ENCODE assay signal across 24 cellular contexts in the genomic region with DNA sequence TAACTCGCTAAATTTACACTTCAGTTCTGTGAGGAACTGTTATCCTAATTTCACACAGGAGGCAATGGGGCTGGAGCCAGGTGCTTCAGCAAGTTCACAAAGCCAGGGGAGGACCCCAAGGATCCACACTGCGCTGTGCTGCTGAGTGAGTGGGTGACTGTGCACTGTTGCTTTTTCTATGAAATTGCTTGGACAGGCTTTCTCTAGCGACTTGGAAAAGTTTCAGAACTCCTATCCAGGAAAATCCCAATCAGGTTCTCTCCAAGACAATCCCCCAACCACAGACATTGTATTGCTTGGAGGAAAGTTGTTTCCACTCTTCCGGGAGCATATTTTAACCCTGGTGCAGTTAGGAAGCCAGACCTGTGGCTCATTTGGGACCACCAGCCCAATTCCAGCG.
DNase-seq lines count a peak whose midpoint lies in the region; ATAC-seq, FAIRE-seq and TF ChIP-seq lines count a peak whose summit lies in the region.
"Had no signal": no experiment of that assay in that cellular context is flagged by ENCODE, and none has a peak within 500 bp of the region (broad histone marks: within the 10 kb centered on the region; RNA-seq: fewer than 3 reads in every experiment).

No MANE protein-coding gene starts in this region.

- peak overlapping the region in 6 of 11 experiments; percentile 14 to 50 (median 20); a peak in 10 of 22 replicates for H3K4me2 ChIP-seq in BLaER1 treated with 17β-estradiol and CSF1 and Interleukin-3, amounts not matched to agents 10 nM and 100 nM
- H3K4me2 ChIP-seq in osteoblast (ENCODE audit: insufficient read depth, low read length): peak overlapping the region; percentile 57

- H3K9me3 Mint-ChIP-seq in endodermal cell: peaks cover 5% of the 10 kb centered on the region

- no peak overlapping the region for H3K4me3 ChIP-seq in BLaER1 treated with 17β-estradiol and CSF1 and Interleukin-3, amounts not matched to agents 10 nM and 100 nM
- H3K4me3 ChIP-seq in endodermal cell (ENCODE audit: low read length): no peak overlapping the region
- H3K4me3 ChIP-seq in osteoblast (ENCODE audit: insufficient read depth, low read length): no peak overlapping the region
- H3K4me3 ChIP-seq: pancreas, right atrium auricular region had no signal

- no peak overlapping the region for H3K27ac ChIP-seq in BLaER1 treated with 17β-estradiol and CSF1 and Interleukin-3, amounts not matched to agents 10 nM and 100 nM
- H3K27ac ChIP-seq in endodermal cell (ENCODE audit: low read depth, low read length): no peak overlapping the region
- peak overlapping the region; percentile 10 for H3K27ac ChIP-seq in osteoblast (ENCODE audit: low read depth, low read length)
- H3K27ac ChIP-seq: pancreas, right atrium auricular region had no signal

- 94 to 100% methylated on average over 4 to 5 of the region's 5 CpGs for WGBS in endodermal cell (ENCODE audit: insufficient coverage in 1 of 2, insufficient read length in 1 of 2), 2 experiments

- H3K4me3 Mint-ChIP-seq in endodermal cell: no peak overlapping the region
- H3K4me3 Mint-ChIP-seq: activated CD8-positive, alpha-beta T cell treated with anti-CD3 and anti-CD28 coated beads, Interleukin-2, amount 10 ng/mL, durations not matched to agents 7 days and 5 days; activated T-helper 1 cell treated with anti-CD3 and anti-CD28 coated beads, Interleukin-12 subunit alpha, Interleukin-12 subunit beta, Interleukin-2, Interleukin-4 antibody, amounts not matched to agents 30 ng/mL and 10 ng/mL and 1 ng/mL, durations not matched to agents 14 hours and 24 hours and 36 hours; CD4-positive, CD25-positive, alpha-beta regulatory T cell; natural killer cell treated with Interleukin-12 subunit alpha and Interleukin-12 subunit beta and Interleukin-15 and Interleukin-18, amount 100 ng/mL, for 72 hours had no signal

- ATAC-seq in GM21360 (IDR thresholded peaks at IDR 0.05; ENCODE audit: unreplicated experiment): no peak
- ATAC-seq: activated CD8-positive, alpha-beta T cell treated with anti-CD3 and anti-CD28 coated beads, Interleukin-2, amount 10 ng/mL, durations not matched to agents 7 days and 5 days; esophagus mucosa; HCT116; pancreas; Right ventricle myocardium inferior had no signal

- H3K27me3 Mint-ChIP-seq in endodermal cell (ENCODE audit: insufficient read depth): peaks cover 24% of the 10 kb centered on the region

- peaks cover 4% of the 10 kb centered on the region for H3K4me1 Mint-ChIP-seq in endodermal cell
- H3K4me1 Mint-ChIP-seq: CD4-positive, CD25-positive, alpha-beta regulatory T cell had no signal

- DNase-seq in RPMI7951 (ENCODE audit: low read depth) (peak; percentile 77), endodermal cell (peak; percentile 7), osteoblast (ENCODE audit: insufficient read length, low spot score, missing footprints) (peak; percentile 84), NCI-H1417 treated with DMSO at 0.1 percent for 48 hours (lab: John Stamatoyannopoulos, UW) (no peak), D721Med (ENCODE audit: insufficient read length, low spot score) (no peak), GM19239 (ENCODE audit: insufficient read length, low spot score) (no peak)
- DNase-seq: activated CD8-positive, alpha-beta T cell treated with anti-CD3 and anti-CD28 coated beads, Interleukin-2, amount 10 ng/mL, durations not matched to agents 7 days and 5 days; activated naive CD4-positive, alpha-beta T cell treated with anti-CD3 and anti-CD28 coated beads, Interleukin-2, amount 50 U/mL, for 16 hours; cerebellar nuclear complex; DMS153; effector memory CD4-positive, alpha-beta T cell; midbrain; NCI-H1417; NCI-H524 had no signal

- H3K9me3 ChIP-seq in BLaER1 treated with 17β-estradiol and CSF1 and Interleukin-3, amounts not matched to agents 10 nM and 100 nM (replicated peaks in 1 of 11): peaks cover 10 to 30% (median 21%) of the 10 kb centered on the region in 11 experiments; a peak in 21 of 22 replicates
- H3K9me3 ChIP-seq in endodermal cell (ENCODE audit: control insufficient read depth, low read length) (peaks cover 9% of the 10 kb centered on the region), osteoblast (ENCODE audit: low read depth, low read length) (no peaks in the 10 kb centered on the region)
- H3K9me3 ChIP-seq: pancreas had no signal

- H3K9ac ChIP-seq in BLaER1 treated with 17β-estradiol and CSF1 and Interleukin-3, amounts not matched to agents 10 nM and 100 nM: peak overlapping the region in 1 of 11 experiments; percentile 4; a peak in 1 of 22 replicates
- no peak overlapping the region for H3K9ac ChIP-seq in endodermal cell (ENCODE audit: extremely low read depth, low read length, poor library complexity, severe bottlenecking)

- TF ChIP-seq CTCF in endodermal cell (conservative IDR thresholded peaks at IDR 0.05) (no peak), osteoblast (IDR thresholded peaks at IDR 0.05; ENCODE audit: extremely low read depth, low read depth, low read length) (no peak), D721Med (IDR thresholded peaks at IDR 0.05; ENCODE audit: insufficient read depth, missing control alignments) (no peak)

- no peak overlapping the region for H3K27ac Mint-ChIP-seq in endodermal cell
- H3K27ac Mint-ChIP-seq: activated CD8-positive, alpha-beta T cell treated with anti-CD3 and anti-CD28 coated beads, Interleukin-2, amount 10 ng/mL, durations not matched to agents 7 days and 5 days; activated T-helper 1 cell treated with anti-CD3 and anti-CD28 coated beads, Interleukin-12 subunit alpha, Interleukin-12 subunit beta, Interleukin-2, Interleukin-4 antibody, amounts not matched to agents 30 ng/mL and 10 ng/mL and 1 ng/mL, durations not matched to agents 14 hours and 24 hours and 36 hours; CD4-positive, CD25-positive, alpha-beta regulatory T cell had no signal

- no peak overlapping the region for H2AFZ ChIP-seq in osteoblast (ENCODE audit: low read length)

- no peaks in the 10 kb centered on the region for H3K36me3 ChIP-seq in BLaER1 treated with 17β-estradiol and CSF1 and Interleukin-3, amounts not matched to agents 10 nM and 100 nM
- H3K36me3 ChIP-seq in endodermal cell (ENCODE audit: control insufficient read depth, insufficient read depth, low read length) (no peaks in the 10 kb centered on the region), osteoblast (ENCODE audit: insufficient read depth, low read length) (no peaks in the 10 kb centered on the region)
- H3K36me3 ChIP-seq: pancreas, right atrium auricular region had no signal

- peaks cover 31 to 57% (median 49%) of the 10 kb centered on the region in 10 experiments for H3K4me1 ChIP-seq in BLaER1 treated with 17β-estradiol and CSF1 and Interleukin-3, amounts not matched to agents 10 nM and 100 nM
- H3K4me1 ChIP-seq in endodermal cell (ENCODE audit: control insufficient read depth, insufficient read depth, low read length) (no peaks in the 10 kb centered on the region), osteoblast (ENCODE audit: insufficient read depth, low read length) (peaks cover 22% of the 10 kb centered on the region)
- H3K4me1 ChIP-seq: pancreas, right atrium auricular region had no signal

- no peaks in the 10 kb centered on the region for H3K36me3 Mint-ChIP-seq in endodermal cell (ENCODE audit: low read depth)
- H3K36me3 Mint-ChIP-seq: CD4-positive, CD25-positive, alpha-beta regulatory T cell had no signal

- peaks cover 0 to 8% (median 0%) of the 10 kb centered on the region in 11 experiments; a peak in 1 of 22 replicates for H3K27me3 ChIP-seq in BLaER1 treated with 17β-estradiol and CSF1 and Interleukin-3, amounts not matched to agents 10 nM and 100 nM
- no peaks in the 10 kb centered on the region for H3K27me3 ChIP-seq in endodermal cell (ENCODE audit: control insufficient read depth, insufficient read depth, low read length, poor library complexity, severe bottlenecking)
- H3K27me3 ChIP-seq in osteoblast (ENCODE audit: insufficient read depth, low read length): peaks cover 6% of the 10 kb centered on the region
- H3K27me3 ChIP-seq: pancreas, right atrium auricular region had no signal

- no peak for FAIRE-seq in D721Med (lab: Jason Lieb, UNC)
- FAIRE-seq in GM19239 (lab: Jason Lieb, UNC): no peak
- FAIRE-seq: pancreas had no signal

- H4K20me1 ChIP-seq in BLaER1 treated with 17β-estradiol and CSF1 and Interleukin-3, amounts not matched to agents 10 nM and 100 nM: no peaks in the 10 kb centered on the region
- no peaks in the 10 kb centered on the region for H4K20me1 ChIP-seq in osteoblast (ENCODE audit: insufficient read depth, low read length)

- H3K79me2 ChIP-seq in osteoblast (ENCODE audit: insufficient read depth, low read length): no peaks in the 10 kb centered on the region

Comparison
In these comparisons a context has a peak if more than half of its experiments do, and no peak if none do; other contexts are left out.
1. DNase-seq: peak in RPMI7951 (single experiment), endodermal cell (single experiment) and osteoblast (single experiment); none in NCI-H1417 treated with DMSO at 0.1 percent for 48 hours (single experiment), D721Med (single experiment) and GM19239 (single experiment).